ENCODE assay signal across 7 cellular contexts in genomic region chr19:48290923-48291700, GRCh38. TPM values are rescaled to one million over a fixed set of nuclear protein-coding genes. Genes with fewer than 3 reads are reported as not detected.
DNase-seq lines count a peak whose midpoint lies in the region; ATAC-seq, FAIRE-seq and TF ChIP-seq lines count a peak whose summit lies in the region.

No MANE protein-coding gene starts in this region.

- H3K9me3 ChIP-seq in mammary epithelial cell (replicated peaks; ENCODE audit: insufficient read depth, low read length) (peaks cover 9% of the 10 kb centered on the region), skeletal muscle tissue (ENCODE audit: control insufficient read depth in 3 of 3, low read length in 3 of 3) (peaks cover 0 to 3% (median 2%) of the 10 kb centered on the region in 3 donors)

- no TSS peak for BruUV-seq in mammary epithelial cell (replicated peaks; lab: Mats Ljungman, UMichigan)

- H3K27me3 ChIP-seq in mammary epithelial cell (ENCODE audit: insufficient read depth, low read length) (no peaks in the 10 kb centered on the region), skeletal muscle tissue (ENCODE audit: control insufficient read depth in 3 of 3, insufficient read depth in 3 of 3, low read length in 3 of 3) (peaks cover 5 to 13% (median 5%) of the 10 kb centered on the region in 3 donors)

- FAIRE-seq in GM12892 (lab: Jason Lieb, UNC) = peak; percentile 53

- H4K20me1 ChIP-seq in mammary epithelial cell (ENCODE audit: insufficient read depth, low read length) = no peaks in the 10 kb centered on the region

- DNase-seq in GM12892 (ENCODE audit: insufficient read length) = no peak
- DNase-seq in NCI-H1930 (lab: John Stamatoyannopoulos, UW) = peak; percentile 29 to 79
- peak; percentile 88 for DNase-seq in WTC11 (ENCODE audit: low spot score)
- DNase-seq in mammary epithelial cell = peak; percentile 63
- DNase-seq in iPS-NIHi11 (ENCODE audit: low spot score) = peak; percentile 90
- DNase-seq in 8988T = no peak

- no peaks in the 10 kb centered on the region for H3K79me2 ChIP-seq in mammary epithelial cell (ENCODE audit: insufficient read depth, low read length)

- no peak overlapping the region for H3K9ac ChIP-seq in mammary epithelial cell (ENCODE audit: insufficient read depth, low read length)
- H3K9ac ChIP-seq in skeletal muscle tissue (ENCODE audit: low read depth in 1 of 3, low read length in 3 of 3) = peak overlapping the region in 2 of 3 donors; percentile 43 to 54

- in situ Hi-C loops in mammary epithelial cell (cut with MboI; ENCODE audit: low sequenced_read_pairs in 2 of 2) = no loop called here

- H3K4me3 ChIP-seq in mammary epithelial cell (replicated peaks in 1 of 3; ENCODE audit: insufficient read depth in 1 of 3, low read depth in 2 of 3, low read length in 3 of 3) (peak overlapping the region; percentile 49 to 61 (median 55)), skeletal muscle tissue (ENCODE audit: low read length in 3 of 3) (peak overlapping the region; percentile 65 to 69 (median 68))

- peak overlapping the region; percentile 100 for H3K4me2 ChIP-seq in mammary epithelial cell (ENCODE audit: insufficient read depth, low read depth, low read length)

- TF ChIP-seq POLR2A in GM12892 (IDR thresholded peaks at IDR 0.05; ENCODE audit: low read depth, low read length) = no peak

- WGBS in mammary epithelial cell (ENCODE audit: low coverage, missing lambda C conversion rate) = under 1% methylated on average over 21 of the region's 46 CpGs

- POLR2A ChIA-PET in WTC11 (lab: Charles Lee) = interaction anchor here (1.1 kb wide), 1 partner anchor 202 kb away, joined by 5 read pairs; no protein-coding TSS in a partner anchor

- dilution Hi-C loops in mammary epithelial cell (cut with HindIII; ENCODE audit: low sequenced_read_pairs) = no loop called here

- peak; percentile 63 for ATAC-seq in WTC11

- H3K27me3 Mint-ChIP-seq in WTC11 (ENCODE audit: low read depth) = no peaks in the 10 kb centered on the region

- H3K4me1 ChIP-seq in mammary epithelial cell (ENCODE audit: insufficient read depth, low read length) (peaks cover 18% of the 10 kb centered on the region), skeletal muscle tissue (ENCODE audit: control insufficient read depth in 3 of 3, insufficient read depth in 3 of 3, low read length in 3 of 3) (peaks cover 5 to 9% (median 8%) of the 10 kb centered on the region in 3 donors)

- TF ChIP-seq CTCF in WTC11 (IDR thresholded peaks at IDR 0.05) (peak; percentile 96), mammary epithelial cell (conservative IDR thresholded peaks at IDR 0.05 in 1 of 2, IDR thresholded peaks at IDR 0.05 in 1 of 2; ENCODE audit: extremely low read depth in 1 of 2, insufficient read depth in 1 of 2, low read depth in 1 of 2, low read length in 2 of 2) (peak; percentile 89 to 98)

- peaks cover 9% of the 10 kb centered on the region for H3K9me3 Mint-ChIP-seq in WTC11

- peak overlapping the region; percentile 99 for H2AFZ ChIP-seq in mammary epithelial cell (ENCODE audit: low read depth, low read length)

- peak overlapping the region; percentile 42 for H3K27ac ChIP-seq in mammary epithelial cell (ENCODE audit: insufficient read depth, low read depth, low read length)
- no peak overlapping the region for H3K27ac ChIP-seq in skeletal muscle tissue (ENCODE audit: low read depth, low read length)

- H3K4me3 Mint-ChIP-seq in WTC11 = peak overlapping the region; percentile 74

- H3K4me1 Mint-ChIP-seq in WTC11 = peaks cover 15% of the 10 kb centered on the region

- peak overlapping the region; percentile 65; the same call in 1 of the 2 replicates for H3K27ac Mint-ChIP-seq in WTC11

- intact Hi-C loops in mammary epithelial cell (cut with micrococcal nuclease) = loop anchor here (1.0 kb wide), 2 partner anchors 20 to 24 kb away; no protein-coding TSS in a partner anchor

- H3K36me3 Mint-ChIP-seq in WTC11 = peaks cover 23% of the 10 kb centered on the region

- CTCF ChIA-PET in WTC11 (lab: Charles Lee) = interaction anchor here (0.6 to 3.8 kb wide), 16 partner anchors 10 to 422 kb away, joined by 3 to 43 read pairs (median 5); partner anchors contain the start of genes KDELR1 and ZNF114
- CTCF ChIA-PET in mammary epithelial cell (lab: Charles Lee; ENCODE audit: low non-redundant PET) = no interaction called here

- peaks cover 8% of the 10 kb centered on the region for H3K36me3 ChIP-seq in mammary epithelial cell (ENCODE audit: insufficient read depth, low read length)
- H3K36me3 ChIP-seq in skeletal muscle tissue (ENCODE audit: control insufficient read depth in 3 of 3, insufficient read depth in 3 of 3, low read length in 3 of 3) = no peaks in the 10 kb centered on the region

TF ChIP-seq in WTC11, 78 proteins besides CTCF, POLR2A, EP300 and RAD21 (continues in another document):
- TF ChIP-seq ZSCAN18 (CRISPR knock-in tag; IDR thresholded peaks at IDR 0.05) (no peak), ATF3 (CRISPR knock-in tag; conservative IDR thresholded peaks at IDR 0.05) (no peak), NFE2L1 (CRISPR knock-in tag; IDR thresholded peaks at IDR 0.05) (no peak), PRRX2 (CRISPR knock-in tag; IDR thresholded peaks at IDR 0.05) (no peak), ATF1 (CRISPR knock-in tag; IDR thresholded peaks at IDR 0.05) (no peak), OVOL2 (CRISPR knock-in tag; IDR thresholded peaks at IDR 0.05; ENCODE audit: borderline replicate concordance) (no peak), TCF7 (CRISPR knock-in tag; IDR thresholded peaks at IDR 0.05; ENCODE audit: low read depth) (no peak), KAT7 (CRISPR knock-in tag; IDR thresholded peaks at IDR 0.05; ENCODE audit: borderline replicate concordance) (peak; percentile 73; the same call in 1 of the 2 replicates), ZNF512 (CRISPR knock-in tag; IDR thresholded peaks at IDR 0.05; ENCODE audit: borderline replicate concordance) (no peak)
- TF ChIP-seq, protein P1, sequence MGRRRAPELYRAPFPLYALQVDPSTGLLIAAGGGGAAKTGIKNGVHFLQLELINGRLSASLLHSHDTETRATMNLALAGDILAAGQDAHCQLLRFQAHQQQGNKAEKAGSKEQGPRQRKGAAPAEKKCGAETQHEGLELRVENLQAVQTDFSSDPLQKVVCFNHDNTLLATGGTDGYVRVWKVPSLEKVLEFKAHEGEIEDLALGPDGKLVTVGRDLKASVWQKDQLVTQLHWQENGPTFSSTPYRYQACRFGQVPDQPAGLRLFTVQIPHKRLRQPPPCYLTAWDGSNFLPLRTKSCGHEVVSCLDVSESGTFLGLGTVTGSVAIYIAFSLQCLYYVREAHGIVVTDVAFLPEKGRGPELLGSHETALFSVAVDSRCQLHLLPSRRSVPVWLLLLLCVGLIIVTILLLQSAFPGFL (CRISPR knock-in tag; IDR thresholded peaks at IDR 0.05; ENCODE audit: borderline replicate concordance) = no peak
- TF ChIP-seq, protein P2, sequence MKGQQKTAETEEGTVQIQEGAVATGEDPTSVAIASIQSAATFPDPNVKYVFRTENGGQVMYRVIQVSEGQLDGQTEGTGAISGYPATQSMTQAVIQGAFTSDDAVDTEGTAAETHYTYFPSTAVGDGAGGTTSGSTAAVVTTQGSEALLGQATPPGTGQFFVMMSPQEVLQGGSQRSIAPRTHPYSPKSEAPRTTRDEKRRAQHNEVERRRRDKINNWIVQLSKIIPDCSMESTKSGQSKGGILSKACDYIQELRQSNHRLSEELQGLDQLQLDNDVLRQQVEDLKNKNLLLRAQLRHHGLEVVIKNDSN (CRISPR knock-in tag; IDR thresholded peaks at IDR 0.05) = no peak

RNA-seq across cellular contexts. Expression of gene ZNF114, which starts 21.2 kb away (rescaled TPM):
- 0.23 TPM for polyA plus RNA-seq in GM12892 (2012; ENCODE audit: missing spikeins)
- total RNA-seq in WTC11 (2021) (9.8 to 12.7 TPM (median 9.8 TPM) in 3 replicates), mammary epithelial cell (10 to 100 TPM in 1 of 2 donors, 1 to 10 TPM in 1; 2.5 to 35.8 TPM), skeletal muscle tissue (2.6 TPM)
- 6.7 TPM for polyA plus RNA-seq in mammary epithelial cell
- 23.4 TPM for polyA minus RNA-seq in mammary epithelial cell

RNA-seq across cellular contexts. Expression of gene EMP3, which starts 34.2 kb away (rescaled TPM):
- polyA plus RNA-seq in GM12892 (2012; ENCODE audit: missing spikeins) = 63.2 TPM
- 8.9 to 11.1 TPM (median 10.4 TPM) in 3 replicates for total RNA-seq in WTC11 (2021)
- total RNA-seq in mammary epithelial cell = 100 to 1,000 TPM in 1 of 2 donors, 10 to 100 TPM in 1; 12.2 to 104 TPM
- 322 TPM for polyA plus RNA-seq in mammary epithelial cell
- polyA minus RNA-seq in mammary epithelial cell = 270 TPM
- 72.5 TPM for total RNA-seq in skeletal muscle tissue

RNA-seq across cellular contexts. Expression of gene CARD8, which starts 35.4 kb away (rescaled TPM):
- polyA plus RNA-seq in GM12892 (2012; ENCODE audit: missing spikeins) = 49.8 TPM
- total RNA-seq in WTC11 (2021) (23.0 to 31.1 TPM (median 29.8 TPM) in 3 replicates), mammary epithelial cell (10 to 100 TPM; 10.5 to 14.2 TPM), skeletal muscle tissue (26.6 TPM)
- polyA plus RNA-seq in mammary epithelial cell = 8.5 TPM
- polyA minus RNA-seq in mammary epithelial cell = 26.7 TPM

Comparison
In these comparisons a context has a peak if more than half of its experiments do, and no peak if none do; other contexts are left out.
1. DNase-seq: peak in NCI-H1930 (2 of 2), WTC11 (single experiment), mammary epithelial cell (single experiment) and iPS-NIHi11 (single experiment); none in GM12892 (single experiment) and 8988T (single experiment).